In the genomic region with DNA sequence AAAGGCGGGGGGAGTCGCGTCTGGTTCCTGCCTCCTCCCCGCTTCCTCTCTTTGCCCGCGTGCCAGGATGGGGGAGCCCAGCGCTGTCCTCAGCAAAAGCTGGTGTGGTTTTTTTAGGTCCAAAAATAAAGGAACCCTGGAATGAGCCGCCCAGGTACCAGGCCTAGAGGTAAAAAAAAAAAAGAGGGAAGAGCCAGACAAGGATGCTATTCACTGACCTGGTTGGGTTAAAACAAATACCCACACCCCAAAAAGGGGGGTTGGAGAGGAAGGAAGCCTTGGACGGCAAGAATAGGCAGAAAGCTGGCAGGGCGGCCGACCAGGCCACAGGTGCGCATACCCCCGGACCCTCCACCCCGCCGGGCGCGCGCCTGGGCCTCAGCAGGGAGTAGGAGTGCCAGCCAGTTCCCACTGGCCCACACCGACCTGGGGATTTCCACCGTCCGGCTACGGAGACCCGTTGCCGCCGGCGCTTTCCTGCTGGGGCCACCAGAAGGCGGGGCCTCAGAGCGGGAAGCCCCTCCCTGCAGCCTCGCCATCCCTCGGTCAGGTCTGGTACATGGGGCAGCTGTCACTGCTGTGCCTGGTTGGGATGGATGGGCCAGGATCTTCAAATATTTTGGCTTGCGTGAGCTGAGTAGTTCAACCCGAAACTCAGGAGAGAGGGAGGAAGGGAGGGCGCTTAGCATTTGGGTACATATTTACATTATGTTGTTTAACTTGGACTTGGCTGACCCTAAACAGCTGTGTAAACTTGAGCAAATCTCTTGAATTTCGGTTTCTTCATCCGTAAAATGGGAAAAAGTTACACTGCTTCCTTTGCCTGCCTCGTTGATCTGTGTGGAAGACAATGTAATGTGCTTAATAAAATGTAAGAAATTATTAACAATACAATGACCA, we compare ENCODE assay signal across 9 cellular contexts. TPM values are rescaled to one million over a fixed set of nuclear protein-coding genes. Genes with fewer than 3 reads are reported as not detected.
DNase-seq lines count a peak whose midpoint lies in the region; ATAC-seq and TF ChIP-seq lines count a peak whose summit lies in the region.
"Had no signal": no experiment of that assay in that cellular context is flagged by ENCODE, and none has a peak within 500 bp of the region (broad histone marks: within the 10 kb centered on the region; RNA-seq: fewer than 3 reads in every experiment).

No MANE protein-coding gene starts in this region.

- H3K36me3 ChIP-seq in right lobe of liver, result no peaks in the 10 kb centered on the region

- no peaks in the 10 kb centered on the region for H3K27me3 ChIP-seq in right lobe of liver

- peak; percentile 5 for TF ChIP-seq POLR2A in right lobe of liver (IDR thresholded peaks at IDR 0.05)

- H3K9me3 Mint-ChIP-seq in activated CD4-positive, alpha-beta T cell treated with anti-CD3 and anti-CD28 coated beads for 36 hours (ENCODE audit: low read depth), result no peaks in the 10 kb centered on the region

- DNase-seq in AG08396 (ENCODE audit: low spot score), result peak; percentile 78
- peak; percentile 87 for DNase-seq in NCI-H2196 treated with DMSO at 0.1 percent for 48 hours (lab: John Stamatoyannopoulos, UW; ENCODE audit: unreplicated experiment)
- peak; percentile 94 for DNase-seq in activated CD4-positive, alpha-beta T cell treated with anti-CD3 and anti-CD28 coated beads for 36 hours
- DNase-seq in coronary artery (ENCODE audit: low spot score), result peak; percentile 92
- peak; percentile 88 to 93 (median 92) for DNase-seq in right lobe of liver
- DNase-seq in stimulated activated CD4-positive, alpha-beta T cell treated with anti-CD3 and anti-CD28 coated beads, TNF-alpha, amount 100 ng/mL, for 1 hour (ENCODE audit: low read depth in 3 of 3, low spot score in 1 of 3), result peak; percentile 62 to 68 (median 66)

- WGBS in right lobe of liver (ENCODE audit: insufficient coverage, low coverage, low lambda C conversion rate, missing lambda C conversion rate), result under 1% methylated on average over 21 of the region's 36 CpGs

- ATAC-seq in GM18873 (IDR thresholded peaks at IDR 0.05; ENCODE audit: low FRiP score, unreplicated experiment), result peak; percentile 84
- peak; percentile 67 for ATAC-seq in HG03097 (IDR thresholded peaks at IDR 0.05; ENCODE audit: low FRiP score, unreplicated experiment)
- ATAC-seq in activated CD4-positive, alpha-beta T cell treated with anti-CD3 and anti-CD28 coated beads for 36 hours, result peak; percentile 77
- peak; percentile 69 to 84 (median 74) for ATAC-seq in right lobe of liver
- ATAC-seq: K562 had no signal

- POLR2A ChIA-PET in activated CD4-positive, alpha-beta T cell treated with anti-CD3 and anti-CD28 coated beads for 36 hours (lab: Charles Lee), result interaction anchor here (0.6 kb wide), 2 partner anchors 17 to 72 kb away, joined by 3 to 4 read pairs; no protein-coding TSS in a partner anchor

- H3K27me3 Mint-ChIP-seq in activated CD4-positive, alpha-beta T cell treated with anti-CD3 and anti-CD28 coated beads for 36 hours, result no peaks in the 10 kb centered on the region

- peaks cover 76% of the 10 kb centered on the region for H3K4me1 Mint-ChIP-seq in activated CD4-positive, alpha-beta T cell treated with anti-CD3 and anti-CD28 coated beads for 36 hours

- peak overlapping the region; percentile 89 for H3K4me3 Mint-ChIP-seq in activated CD4-positive, alpha-beta T cell treated with anti-CD3 and anti-CD28 coated beads for 36 hours

- no peak for TF ChIP-seq CTCF in coronary artery (IDR thresholded peaks at IDR 0.05)
- TF ChIP-seq CTCF in right lobe of liver (IDR thresholded peaks at IDR 0.05), result no peak

- H3K27ac ChIP-seq in coronary artery (peak overlapping the region; percentile 100), right lobe of liver (peak overlapping the region; percentile 99 to 100 (median 99))

- H3K4me1 ChIP-seq in right lobe of liver, result peaks cover 0 to 68% (median 31%) of the 10 kb centered on the region in 4 donors

- H3K9me3 ChIP-seq in right lobe of liver, result no peaks in the 10 kb centered on the region

- CTCF ChIA-PET in activated CD4-positive, alpha-beta T cell treated with anti-CD3 and anti-CD28 coated beads for 36 hours (lab: Charles Lee), result interaction anchor here (0.7 to 1.8 kb wide), 7 partner anchors 8 to 158 kb away, joined by 3 to 8 read pairs (median 4); no protein-coding TSS in a partner anchor

- H3K4me3 ChIP-seq in coronary artery (peak overlapping the region; percentile 71), right lobe of liver (peak overlapping the region; percentile 46 to 65 (median 65))
- H3K4me3 ChIP-seq: K562 had no signal

- peaks cover 6% of the 10 kb centered on the region for H3K36me3 Mint-ChIP-seq in activated CD4-positive, alpha-beta T cell treated with anti-CD3 and anti-CD28 coated beads for 36 hours (ENCODE audit: low read depth)

- intact Hi-C loops in activated CD4-positive, alpha-beta T cell treated with anti-CD3 and anti-CD28 coated beads for 36 hours (cut with DNase I, micrococcal nuclease), result loop anchor here (1.0 to 2.0 kb wide), 4 partner anchors 7 to 221 kb away; a partner anchor contains a TSS
- intact Hi-C loops in right lobe of liver (cut with DNase I), result no loop called here

- H3K27ac Mint-ChIP-seq in activated CD4-positive, alpha-beta T cell treated with anti-CD3 and anti-CD28 coated beads for 36 hours, result peak overlapping the region; percentile 97

RNA-seq across cellular contexts. Expression of a gene that starts 5.4 kb away (rescaled TPM):
- total RNA-seq in activated CD4-positive, alpha-beta T cell treated with anti-CD3 and anti-CD28 coated beads for 36 hours, result 10 to 100 TPM; 34.3 to 40.1 TPM
- 10 to 100 TPM; 11.7 to 18.1 (median 13.7) TPM for total RNA-seq in right lobe of liver

Comparison
In these comparisons a context has a peak if more than half of its experiments do, and no peak if none do; other contexts are left out.
1. Peak in every context shown above with its lines: DNase-seq, ATAC-seq, H3K4me3 ChIP-seq and H3K27ac ChIP-seq.
2. intact Hi-C loops: an anchor here in activated CD4-positive, alpha-beta T cell treated with anti-CD3 and anti-CD28 coated beads for 36 hours (1.0 to 2.0 kb wide); none called in right lobe of liver.